In genomic region chr1:53172751-53173498, GRCh38 we compare ENCODE assay signal across 10 cellular contexts. TPM values are rescaled to one million over a fixed set of nuclear protein-coding genes. Genes with fewer than 3 reads are reported as not detected.
DNase-seq lines count a peak whose midpoint lies in the region; ATAC-seq and TF ChIP-seq lines count a peak whose summit lies in the region.
"Had no signal": no experiment of that assay in that cellular context is flagged by ENCODE, and none has a peak within 500 bp of the region (broad histone marks: within the 10 kb centered on the region; RNA-seq: fewer than 3 reads in every experiment).

No MANE protein-coding gene starts in this region.

- no peaks in the 10 kb centered on the region for H3K4me1 Mint-ChIP-seq in activated CD8-positive, alpha-beta T cell treated with anti-CD3 and anti-CD28 coated beads for 36 hours (ENCODE audit: low read depth)
- peaks cover 4% of the 10 kb centered on the region for H3K4me1 Mint-ChIP-seq in activated CD8-positive, alpha-beta T cell treated with anti-CD3 and anti-CD28 coated beads, Interleukin-2, amount 10 ng/mL, durations not matched to agents 7 days and 5 days (ENCODE audit: low read depth)
- peaks cover 14% of the 10 kb centered on the region for H3K4me1 Mint-ChIP-seq in stimulated activated effector memory CD8-positive, alpha-beta T cell treated with anti-CD3 and anti-CD28 coated beads, Interleukin-12 subunit alpha, Interleukin-12 subunit beta, amount 100 ng/mL, for 72 hours

- no peak overlapping the region for H3K4me3 Mint-ChIP-seq in activated CD8-positive, alpha-beta T cell treated with anti-CD3 and anti-CD28 coated beads for 36 hours
- H3K4me3 Mint-ChIP-seq in activated CD8-positive, alpha-beta T cell treated with anti-CD3 and anti-CD28 coated beads, Interleukin-2, amount 10 ng/mL, durations not matched to agents 7 days and 5 days: no peak overlapping the region
- no peak overlapping the region for H3K4me3 Mint-ChIP-seq in stimulated activated effector memory CD8-positive, alpha-beta T cell treated with anti-CD3 and anti-CD28 coated beads, Interleukin-12 subunit alpha, Interleukin-12 subunit beta, amount 100 ng/mL, for 72 hours

- H3K27me3 Mint-ChIP-seq in activated CD8-positive, alpha-beta T cell treated with anti-CD3 and anti-CD28 coated beads for 36 hours: peaks cover 8% of the 10 kb centered on the region
- peaks cover 16% of the 10 kb centered on the region for H3K27me3 Mint-ChIP-seq in activated CD8-positive, alpha-beta T cell treated with anti-CD3 and anti-CD28 coated beads, Interleukin-2, amount 10 ng/mL, durations not matched to agents 7 days and 5 days (ENCODE audit: low read depth)

- intact Hi-C loops in activated CD8-positive, alpha-beta T cell treated with anti-CD3 and anti-CD28 coated beads for 36 hours (cut with micrococcal nuclease): no loop called here

- peak; percentile 79 for ATAC-seq in activated CD8-positive, alpha-beta T cell treated with anti-CD3 and anti-CD28 coated beads for 36 hours
- no peak for ATAC-seq in activated CD8-positive, alpha-beta T cell treated with anti-CD3 and anti-CD28 coated beads, Interleukin-2, amount 10 ng/mL, durations not matched to agents 7 days and 5 days
- ATAC-seq in stimulated activated effector memory CD8-positive, alpha-beta T cell treated with anti-CD3 and anti-CD28 coated beads, Interleukin-12 subunit alpha, Interleukin-12 subunit beta, amount 100 ng/mL, for 72 hours: peak; percentile 62
- ATAC-seq in HG02759 (IDR thresholded peaks at IDR 0.05; ENCODE audit: unreplicated experiment): no peak

- H3K36me3 Mint-ChIP-seq in activated CD8-positive, alpha-beta T cell treated with anti-CD3 and anti-CD28 coated beads for 36 hours (ENCODE audit: low read depth): no peaks in the 10 kb centered on the region
- no peaks in the 10 kb centered on the region for H3K36me3 Mint-ChIP-seq in activated CD8-positive, alpha-beta T cell treated with anti-CD3 and anti-CD28 coated beads, Interleukin-2, amount 10 ng/mL, durations not matched to agents 7 days and 5 days (ENCODE audit: low read depth)
- no peaks in the 10 kb centered on the region for H3K36me3 Mint-ChIP-seq in stimulated activated effector memory CD8-positive, alpha-beta T cell treated with anti-CD3 and anti-CD28 coated beads, Interleukin-12 subunit alpha, Interleukin-12 subunit beta, amount 100 ng/mL, for 72 hours

- CTCF ChIA-PET in activated CD8-positive, alpha-beta T cell treated with anti-CD3 and anti-CD28 coated beads for 36 hours (lab: Charles Lee): interaction anchor here (1.0 kb wide), 1 partner anchor 9 kb away, joined by 3 read pairs; no protein-coding TSS in a partner anchor
- CTCF ChIA-PET in activated CD8-positive, alpha-beta T cell treated with anti-CD3 and anti-CD28 coated beads, Interleukin-2, amount 10 ng/mL, durations not matched to agents 7 days and 5 days (lab: Charles Lee): interaction anchor here (1.6 kb wide), 1 partner anchor 9 kb away, joined by 6 read pairs; no protein-coding TSS in a partner anchor

- H3K9me3 Mint-ChIP-seq in activated CD8-positive, alpha-beta T cell treated with anti-CD3 and anti-CD28 coated beads for 36 hours: no peaks in the 10 kb centered on the region
- no peaks in the 10 kb centered on the region for H3K9me3 Mint-ChIP-seq in activated CD8-positive, alpha-beta T cell treated with anti-CD3 and anti-CD28 coated beads, Interleukin-2, amount 10 ng/mL, durations not matched to agents 7 days and 5 days (ENCODE audit: insufficient read depth)
- no peaks in the 10 kb centered on the region for H3K9me3 Mint-ChIP-seq in stimulated activated effector memory CD8-positive, alpha-beta T cell treated with anti-CD3 and anti-CD28 coated beads, Interleukin-12 subunit alpha, Interleukin-12 subunit beta, amount 100 ng/mL, for 72 hours

- peak; percentile 11 for DNase-seq in activated CD8-positive, alpha-beta T cell treated with anti-CD3 and anti-CD28 coated beads for 36 hours
- no peak for DNase-seq in activated CD8-positive, alpha-beta T cell treated with anti-CD3 and anti-CD28 coated beads, Interleukin-2, amount 10 ng/mL, durations not matched to agents 7 days and 5 days
- DNase-seq in NCI-H345 (lab: John Stamatoyannopoulos, UW) (peak; percentile 48), ecto neural progenitor cell (ENCODE audit: low spot score) (peak; percentile 36)
- no peak for DNase-seq in stimulated activated effector memory CD8-positive, alpha-beta T cell treated with anti-CD3 and anti-CD28 coated beads, Interleukin-12 subunit alpha, Interleukin-12 subunit beta, amount 100 ng/mL, for 72 hours (ENCODE audit: low spot score in 2 of 2)
- no peak for DNase-seq in activated CD4-positive, alpha-beta T cell treated with anti-CD3 and anti-CD28 coated beads, Interleukin-2, amount 50 U/mL, for 48 hours
- DNase-seq in activated T-cell treated with anti-CD3 and anti-CD28 coated beads, Interleukin-2, amount 50 U/mL, for 48 hours: no peak
- DNase-seq: DND-41, left cardiac atrium had no signal

- H3K27ac Mint-ChIP-seq in activated CD8-positive, alpha-beta T cell treated with anti-CD3 and anti-CD28 coated beads for 36 hours: no peak overlapping the region
- no peak overlapping the region for H3K27ac Mint-ChIP-seq in activated CD8-positive, alpha-beta T cell treated with anti-CD3 and anti-CD28 coated beads, Interleukin-2, amount 10 ng/mL, durations not matched to agents 7 days and 5 days
- H3K27ac Mint-ChIP-seq in stimulated activated effector memory CD8-positive, alpha-beta T cell treated with anti-CD3 and anti-CD28 coated beads, Interleukin-12 subunit alpha, Interleukin-12 subunit beta, amount 100 ng/mL, for 72 hours: peak overlapping the region; percentile 90

- POLR2A ChIA-PET in activated CD8-positive, alpha-beta T cell treated with anti-CD3 and anti-CD28 coated beads for 36 hours (lab: Charles Lee): no interaction called here
- POLR2A ChIA-PET in activated CD8-positive, alpha-beta T cell treated with anti-CD3 and anti-CD28 coated beads, Interleukin-2, amount 10 ng/mL, durations not matched to agents 7 days and 5 days (lab: Charles Lee): no interaction called here

- no peak for TF ChIP-seq CTCF in activated CD8-positive, alpha-beta T cell treated with anti-CD3 and anti-CD28 coated beads for 36 hours (IDR thresholded peaks at IDR 0.05)

RNA-seq across cellular contexts. Expression of gene CPT2, which starts 23.7 kb away (rescaled TPM):
- 10 to 100 TPM; 17.8 to 18.6 TPM for total RNA-seq in activated CD8-positive, alpha-beta T cell treated with anti-CD3 and anti-CD28 coated beads for 36 hours
- total RNA-seq in activated CD8-positive, alpha-beta T cell treated with anti-CD3 and anti-CD28 coated beads, Interleukin-2, amount 10 ng/mL, durations not matched to agents 7 days and 5 days: 10 to 100 TPM; 11.6 to 12.7 TPM

RNA-seq across cellular contexts. Expression of gene SLC1A7, which starts 30.5 kb away (rescaled TPM):
- total RNA-seq in activated CD8-positive, alpha-beta T cell treated with anti-CD3 and anti-CD28 coated beads for 36 hours: not detected
- total RNA-seq in activated CD8-positive, alpha-beta T cell treated with anti-CD3 and anti-CD28 coated beads, Interleukin-2, amount 10 ng/mL, durations not matched to agents 7 days and 5 days: not detected

RNA-seq across cellular contexts. Expression of gene CZIB, which starts 47.5 kb away (rescaled TPM):
- total RNA-seq in activated CD8-positive, alpha-beta T cell treated with anti-CD3 and anti-CD28 coated beads for 36 hours: 10 to 100 TPM; 35.3 to 36.4 TPM
- 10 to 100 TPM; 44.3 to 45.5 TPM for total RNA-seq in activated CD8-positive, alpha-beta T cell treated with anti-CD3 and anti-CD28 coated beads, Interleukin-2, amount 10 ng/mL, durations not matched to agents 7 days and 5 days

Comparison
In these comparisons a context has a peak if more than half of its experiments do, and no peak if none do; other contexts are left out.
1. ATAC-seq: peak in activated CD8-positive, alpha-beta T cell treated with anti-CD3 and anti-CD28 coated beads for 36 hours (single experiment) and stimulated activated effector memory CD8-positive, alpha-beta T cell treated with anti-CD3 and anti-CD28 coated beads, Interleukin-12 subunit alpha, Interleukin-12 subunit beta, amount 100 ng/mL, for 72 hours (single experiment); none in activated CD8-positive, alpha-beta T cell treated with anti-CD3 and anti-CD28 coated beads, Interleukin-2, amount 10 ng/mL, durations not matched to agents 7 days and 5 days (single experiment) and HG02759 (single experiment).
2. DNase-seq: peak in activated CD8-positive, alpha-beta T cell treated with anti-CD3 and anti-CD28 coated beads for 36 hours (single experiment), NCI-H345 (single experiment) and ecto neural progenitor cell (single experiment); none in activated CD8-positive, alpha-beta T cell treated with anti-CD3 and anti-CD28 coated beads, Interleukin-2, amount 10 ng/mL, durations not matched to agents 7 days and 5 days (single experiment), stimulated activated effector memory CD8-positive, alpha-beta T cell treated with anti-CD3 and anti-CD28 coated beads, Interleukin-12 subunit alpha, Interleukin-12 subunit beta, amount 100 ng/mL, for 72 hours (0 of 2), activated CD4-positive, alpha-beta T cell treated with anti-CD3 and anti-CD28 coated beads, Interleukin-2, amount 50 U/mL, for 48 hours (0 of 2) and activated T-cell treated with anti-CD3 and anti-CD28 coated beads, Interleukin-2, amount 50 U/mL, for 48 hours (0 of 2).